Comparison of ENCODE assay signal across 1 cellular context in the genomic region with DNA sequence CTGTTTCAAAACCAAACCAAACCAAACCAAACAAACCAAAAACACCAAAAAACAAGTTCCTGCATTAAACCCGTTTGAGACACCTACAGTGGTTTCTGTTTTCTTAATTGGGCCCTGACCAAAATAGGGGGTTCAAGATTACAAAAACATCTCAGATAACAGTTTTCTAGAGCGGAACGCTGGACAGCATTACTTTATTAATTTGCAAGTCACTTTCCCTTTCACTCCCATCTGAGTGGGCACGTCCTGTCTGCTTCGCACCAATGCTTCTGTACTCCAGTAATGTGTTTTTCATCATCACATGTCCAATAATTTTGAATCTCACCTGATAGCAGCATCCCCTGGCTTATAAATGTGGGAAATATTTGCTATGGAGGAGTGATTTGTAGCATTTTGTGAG.
TF ChIP-seq lines count a peak whose summit lies in the region.

No MANE protein-coding gene starts in this region.

TF ChIP-seq in IMR-90, 13 proteins besides CTCF, POLR2A, EP300 and RAD21 (continued from another document):
- TF ChIP-seq MAZ (IDR thresholded peaks at IDR 0.05; ENCODE audit: borderline replicate concordance, low read depth, low read length), result no peak
- TF ChIP-seq, protein P1, sequence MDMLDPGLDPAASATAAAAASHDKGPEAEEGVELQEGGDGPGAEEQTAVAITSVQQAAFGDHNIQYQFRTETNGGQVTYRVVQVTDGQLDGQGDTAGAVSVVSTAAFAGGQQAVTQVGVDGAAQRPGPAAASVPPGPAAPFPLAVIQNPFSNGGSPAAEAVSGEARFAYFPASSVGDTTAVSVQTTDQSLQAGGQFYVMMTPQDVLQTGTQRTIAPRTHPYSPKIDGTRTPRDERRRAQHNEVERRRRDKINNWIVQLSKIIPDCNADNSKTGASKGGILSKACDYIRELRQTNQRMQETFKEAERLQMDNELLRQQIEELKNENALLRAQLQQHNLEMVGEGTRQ (IDR thresholded peaks at IDR 0.05; ENCODE audit: low read depth, low read length), result no peak
TF ChIP-seq in IMR-90: peak in this region for 0.
